In genomic region chr11:102510439-102510838, GRCh38 we compare ENCODE assay signal across 1 cellular context.
TF ChIP-seq lines count a peak whose summit lies in the region.

No MANE protein-coding gene starts in this region.

TF ChIP-seq in HepG2, 621 proteins besides CTCF, POLR2A, EP300 and RAD21 (continued from another document):
- TF ChIP-seq, protein P1, sequence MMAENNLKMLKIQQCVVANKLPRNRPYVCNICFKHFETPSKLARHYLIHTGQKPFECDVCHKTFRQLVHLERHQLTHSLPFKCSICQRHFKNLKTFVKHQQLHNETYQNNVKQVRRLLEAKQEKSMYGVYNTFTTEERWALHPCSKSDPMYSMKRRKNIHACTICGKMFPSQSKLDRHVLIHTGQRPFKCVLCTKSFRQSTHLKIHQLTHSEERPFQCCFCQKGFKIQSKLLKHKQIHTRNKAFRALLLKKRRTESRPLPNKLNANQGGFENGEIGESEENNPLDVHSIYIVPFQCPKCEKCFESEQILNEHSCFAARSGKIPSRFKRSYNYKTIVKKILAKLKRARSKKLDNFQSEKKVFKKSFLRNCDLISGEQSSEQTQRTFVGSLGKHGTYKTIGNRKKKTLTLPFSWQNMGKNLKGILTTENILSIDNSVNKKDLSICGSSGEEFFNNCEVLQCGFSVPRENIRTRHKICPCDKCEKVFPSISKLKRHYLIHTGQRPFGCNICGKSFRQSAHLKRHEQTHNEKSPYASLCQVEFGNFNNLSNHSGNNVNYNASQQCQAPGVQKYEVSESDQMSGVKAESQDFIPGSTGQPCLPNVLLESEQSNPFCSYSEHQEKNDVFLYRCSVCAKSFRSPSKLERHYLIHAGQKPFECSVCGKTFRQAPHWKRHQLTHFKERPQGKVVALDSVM (CRISPR knock-in tag; IDR thresholded peaks at IDR 0.05): peak; percentile 55; the same call in 1 of the 2 replicates
- peak; percentile 73 for TF ChIP-seq ZNF121 (CRISPR knock-in tag; IDR thresholded peaks at IDR 0.05)
